9 cellular contexts compared by ENCODE assay signal in genomic region chr4:47484169-47484568, GRCh38. TPM values are rescaled to one million over a fixed set of nuclear protein-coding genes. Genes with fewer than 3 reads are reported as not detected.
DNase-seq lines count a peak whose midpoint lies in the region; ATAC-seq and TF ChIP-seq lines count a peak whose summit lies in the region.
"Had no signal": no experiment of that assay in that cellular context is flagged by ENCODE, and none has a peak within 500 bp of the region (broad histone marks: within the 10 kb centered on the region; RNA-seq: fewer than 3 reads in every experiment).

No MANE protein-coding gene starts in this region.

- intact Hi-C loops in CD8-positive, alpha-beta T cell (cut with DNase I, micrococcal nuclease), result loop anchor here in 1 of 2 experiments (2.0 kb wide), 1 partner anchor 49 kb away; no protein-coding TSS in a partner anchor

- no peak for TF ChIP-seq CTCF in CD8-positive, alpha-beta T cell (IDR thresholded peaks at IDR 0.05)
- no peak for TF ChIP-seq CTCF in GM23338 (conservative IDR thresholded peaks at IDR 0.05; ENCODE audit: low read depth in 2 of 2)

- H3K4me1 Mint-ChIP-seq in CD8-positive, alpha-beta T cell (ENCODE audit: low read depth), result peaks cover 30% of the 10 kb centered on the region
- H3K4me1 Mint-ChIP-seq in GM23338, result peaks cover 14% of the 10 kb centered on the region; the same call in 2 of the 3 replicates
- peaks cover 9% of the 10 kb centered on the region for H3K4me1 Mint-ChIP-seq in activated T-helper 17 cell treated with anti-CD3 and anti-CD28 coated beads, Interleukin-2, amount 50 U/mL, for 72 hours

- no peaks in the 10 kb centered on the region for H3K27me3 ChIP-seq in CD8-positive, alpha-beta T cell (ENCODE audit: insufficient read depth, low read length)
- H3K27me3 ChIP-seq in GM23338 (ENCODE audit: insufficient read depth) (no peaks in the 10 kb centered on the region), muscle layer of colon (ENCODE audit: control insufficient read depth in 1 of 2, insufficient read depth in 2 of 2, low read length in 2 of 2) (no peaks in the 10 kb centered on the region), HAP-1 (ENCODE audit: low read depth) (no peaks in the 10 kb centered on the region; the same call in 1 of the 2 replicates)

- H3K79me2 ChIP-seq in GM23338 (replicated peaks; ENCODE audit: insufficient read depth), result no peaks in the 10 kb centered on the region

- in situ Hi-C loops in HAP-1 (cut with MboI; ENCODE audit: low sequenced_read_pairs), result no loop called here

- no peaks in the 10 kb centered on the region for H3K27me3 Mint-ChIP-seq in CD8-positive, alpha-beta T cell (ENCODE audit: low read depth)
- peaks cover 7% of the 10 kb centered on the region for H3K27me3 Mint-ChIP-seq in GM23338 (ENCODE audit: insufficient read depth, low read depth, poor library complexity)
- no peaks in the 10 kb centered on the region for H3K27me3 Mint-ChIP-seq in activated T-helper 17 cell treated with anti-CD3 and anti-CD28 coated beads, Interleukin-2, amount 50 U/mL, for 72 hours

- CTCF ChIA-PET in CD8-positive, alpha-beta T cell (lab: Charles Lee), result interaction anchor here (0.7 to 1.6 kb wide), 4 partner anchors 8 to 69 kb away, joined by 3 to 9 read pairs (median 3); partner anchors contain the start of gene COMMD8

- DNase-seq in CD8-positive, alpha-beta T cell, result no peak
- DNase-seq in GM23338 (ENCODE audit: low spot score) (no peak), HAP-1 (ENCODE audit: low spot score in 2 of 2) (no peak), anterior cingulate cortex (lab: John Stamatoyannopoulos, UW) (no peak)
- DNase-seq: activated CD4-positive, alpha-beta T cell treated with anti-CD3 and anti-CD28 coated beads for 1 hour had no signal

- H3K4me2 ChIP-seq in GM23338, result no peak overlapping the region

- H4K20me1 ChIP-seq in GM23338 (replicated peaks; ENCODE audit: insufficient read depth), result no peaks in the 10 kb centered on the region

- H3K4me3 Mint-ChIP-seq in CD8-positive, alpha-beta T cell, result peak overlapping the region; percentile 95
- peak overlapping the region; percentile 28; the same call in 1 of the 3 replicates for H3K4me3 Mint-ChIP-seq in GM23338
- H3K4me3 Mint-ChIP-seq in activated T-helper 17 cell treated with anti-CD3 and anti-CD28 coated beads, Interleukin-2, amount 50 U/mL, for 72 hours, result peak overlapping the region; percentile 97

- ATAC-seq in CD8-positive, alpha-beta T cell, result no peak
- ATAC-seq in GM23338 (no peak), HG02623 (IDR thresholded peaks at IDR 0.05; ENCODE audit: unreplicated experiment) (no peak), HG02840 (IDR thresholded peaks at IDR 0.05; ENCODE audit: low FRiP score, unreplicated experiment) (no peak)
- ATAC-seq in activated T-helper 17 cell treated with anti-CD3 and anti-CD28 coated beads, Interleukin-2, amount 50 U/mL, for 72 hours (replicated peaks), result no peak

- peaks cover 4% of the 10 kb centered on the region for H3K36me3 Mint-ChIP-seq in CD8-positive, alpha-beta T cell
- H3K36me3 Mint-ChIP-seq in GM23338 (ENCODE audit: low read depth), result no peaks in the 10 kb centered on the region
- H3K36me3 Mint-ChIP-seq in activated T-helper 17 cell treated with anti-CD3 and anti-CD28 coated beads, Interleukin-2, amount 50 U/mL, for 72 hours (ENCODE audit: low read depth), result no peaks in the 10 kb centered on the region

- no peaks in the 10 kb centered on the region for H3K9me2 ChIP-seq in GM23338 (ENCODE audit: insufficient read depth)

- H3K27ac ChIP-seq in CD8-positive, alpha-beta T cell (ENCODE audit: low read depth, low read length), result no peak overlapping the region
- no peak overlapping the region for H3K27ac ChIP-seq in GM23338 (ENCODE audit: low read depth)
- peak overlapping the region; percentile 83 for H3K27ac ChIP-seq in muscle layer of colon (ENCODE audit: low read depth, low read length)

- H3K9me3 Mint-ChIP-seq in CD8-positive, alpha-beta T cell, result no peaks in the 10 kb centered on the region
- no peaks in the 10 kb centered on the region for H3K9me3 Mint-ChIP-seq in GM23338
- no peaks in the 10 kb centered on the region for H3K9me3 Mint-ChIP-seq in activated T-helper 17 cell treated with anti-CD3 and anti-CD28 coated beads, Interleukin-2, amount 50 U/mL, for 72 hours

- no peak overlapping the region for H3K9ac ChIP-seq in muscle layer of colon (ENCODE audit: low read length)

- POLR2A ChIA-PET in CD8-positive, alpha-beta T cell (lab: Charles Lee), result interaction anchor here (1.0 to 4.4 kb wide), 4 partner anchors 12 to 47 kb away, joined by 3 to 26 read pairs (median 4); partner anchors contain the start of gene COMMD8

- peak overlapping the region; percentile 49 for H2AFZ ChIP-seq in GM23338

- H3F3A ChIP-seq in GM23338 (replicated peaks; ENCODE audit: low read depth), result no peaks in the 10 kb centered on the region

- H3K9me3 ChIP-seq in CD8-positive, alpha-beta T cell (ENCODE audit: low read length), result no peaks in the 10 kb centered on the region
- H3K9me3 ChIP-seq in muscle layer of colon (ENCODE audit: low read length) (no peaks in the 10 kb centered on the region), HAP-1 (no peaks in the 10 kb centered on the region)

- H3K27ac Mint-ChIP-seq in CD8-positive, alpha-beta T cell, result peak overlapping the region; percentile 93
- no peak overlapping the region; the same call in 1 of the 2 replicates for H3K27ac Mint-ChIP-seq in GM23338
- peak overlapping the region; percentile 92 for H3K27ac Mint-ChIP-seq in activated T-helper 17 cell treated with anti-CD3 and anti-CD28 coated beads, Interleukin-2, amount 50 U/mL, for 72 hours

- H3K36me3 ChIP-seq in CD8-positive, alpha-beta T cell (ENCODE audit: insufficient read depth, low read length), result no peaks in the 10 kb centered on the region
- H3K36me3 ChIP-seq in GM23338 (ENCODE audit: insufficient read depth) (no peaks in the 10 kb centered on the region), muscle layer of colon (ENCODE audit: insufficient read depth, low read length) (no peaks in the 10 kb centered on the region), HAP-1 (replicated peaks) (no peaks in the 10 kb centered on the region)

- peaks cover 9% of the 10 kb centered on the region for H3K4me1 ChIP-seq in CD8-positive, alpha-beta T cell (ENCODE audit: insufficient read depth, low read length)
- H3K4me1 ChIP-seq in GM23338 (ENCODE audit: insufficient read depth) (no peaks in the 10 kb centered on the region; the same call in 1 of the 2 replicates), muscle layer of colon (ENCODE audit: insufficient read depth, low read length) (peaks cover 16% of the 10 kb centered on the region), HAP-1 (peaks cover 17% of the 10 kb centered on the region)

- H3K4me3 ChIP-seq in CD8-positive, alpha-beta T cell (ENCODE audit: low read depth, low read length), result no peak overlapping the region
- H3K4me3 ChIP-seq in GM23338 (no peak overlapping the region), muscle layer of colon (ENCODE audit: low read depth in 1 of 2, low read length in 2 of 2) (no peak overlapping the region), HAP-1 (no peak overlapping the region)

TF ChIP-seq in GM23338, 12 proteins besides CTCF, POLR2A, EP300 and RAD21 (continues in another document):
- TF ChIP-seq ZNF331 (CRISPR knock-in tag; IDR thresholded peaks at IDR 0.05; ENCODE audit: low read depth) (no peak), EZH2phosphoT487 (IDR thresholded peaks at IDR 0.05; ENCODE audit: unreplicated experiment) (no peak), STAT1 (IDR thresholded peaks at IDR 0.05; ENCODE audit: unreplicated experiment) (no peak), POLR2AphosphoS5 (IDR thresholded peaks at IDR 0.05; ENCODE audit: low read depth) (no peak), REST (IDR thresholded peaks at IDR 0.05; ENCODE audit: unreplicated experiment) (no peak)
- TF ChIP-seq, protein P1, sequence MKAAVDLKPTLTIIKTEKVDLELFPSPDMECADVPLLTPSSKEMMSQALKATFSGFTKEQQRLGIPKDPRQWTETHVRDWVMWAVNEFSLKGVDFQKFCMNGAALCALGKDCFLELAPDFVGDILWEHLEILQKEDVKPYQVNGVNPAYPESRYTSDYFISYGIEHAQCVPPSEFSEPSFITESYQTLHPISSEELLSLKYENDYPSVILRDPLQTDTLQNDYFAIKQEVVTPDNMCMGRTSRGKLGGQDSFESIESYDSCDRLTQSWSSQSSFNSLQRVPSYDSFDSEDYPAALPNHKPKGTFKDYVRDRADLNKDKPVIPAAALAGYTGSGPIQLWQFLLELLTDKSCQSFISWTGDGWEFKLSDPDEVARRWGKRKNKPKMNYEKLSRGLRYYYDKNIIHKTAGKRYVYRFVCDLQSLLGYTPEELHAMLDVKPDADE (IDR thresholded peaks at IDR 0.05), result no peak

RNA-seq across cellular contexts. Expression of gene ATP10D, which starts 0.9 kb away (rescaled TPM):
- 1 to 10 TPM; 2.3 to 2.4 TPM for total RNA-seq in CD8-positive, alpha-beta T cell
- total RNA-seq in GM23338 (2014; rRNA removed; shearing (Covaris generic)), result 4.7 and 4.9 TPM in 2 replicates
- polyA plus RNA-seq in GM23338 (2016; fragmentation: Nextera tagmentation; extraction: Ambion mirVana), result 3.4 and 4.5 TPM in 2 replicates
- total RNA-seq in activated T-helper 17 cell treated with anti-CD3 and anti-CD28 coated beads, Interleukin-2, amount 50 U/mL, for 72 hours, result 1 to 10 TPM; 5.1 to 8.2 TPM

RNA-seq across cellular contexts. Expression of gene COMMD8, which starts 20.7 kb away (rescaled TPM):
- 1 to 10 TPM; 4.6 to 6.3 TPM for total RNA-seq in CD8-positive, alpha-beta T cell
- 8.4 and 11.7 TPM in 2 replicates for total RNA-seq in GM23338 (2014; rRNA removed; shearing (Covaris generic))
- polyA plus RNA-seq in GM23338 (2016; fragmentation: Nextera tagmentation; extraction: Ambion mirVana), result 17.4 and 20.6 TPM in 2 replicates
- total RNA-seq in activated T-helper 17 cell treated with anti-CD3 and anti-CD28 coated beads, Interleukin-2, amount 50 U/mL, for 72 hours, result 10 to 100 TPM; 16.1 to 27.0 TPM

Comparison
In these comparisons a context has a peak if more than half of its experiments do, and no peak if none do; other contexts are left out.
1. H3K4me3 Mint-ChIP-seq: peak in every context shown above with its lines; median percentile 97 in activated T-helper 17 cell treated with anti-CD3 and anti-CD28 coated beads, Interleukin-2, amount 50 U/mL, for 72 hours; 95 in CD8-positive, alpha-beta T cell; 28 in GM23338.